Comparison of ENCODE assay signal across 13 cellular contexts in the genomic region with DNA sequence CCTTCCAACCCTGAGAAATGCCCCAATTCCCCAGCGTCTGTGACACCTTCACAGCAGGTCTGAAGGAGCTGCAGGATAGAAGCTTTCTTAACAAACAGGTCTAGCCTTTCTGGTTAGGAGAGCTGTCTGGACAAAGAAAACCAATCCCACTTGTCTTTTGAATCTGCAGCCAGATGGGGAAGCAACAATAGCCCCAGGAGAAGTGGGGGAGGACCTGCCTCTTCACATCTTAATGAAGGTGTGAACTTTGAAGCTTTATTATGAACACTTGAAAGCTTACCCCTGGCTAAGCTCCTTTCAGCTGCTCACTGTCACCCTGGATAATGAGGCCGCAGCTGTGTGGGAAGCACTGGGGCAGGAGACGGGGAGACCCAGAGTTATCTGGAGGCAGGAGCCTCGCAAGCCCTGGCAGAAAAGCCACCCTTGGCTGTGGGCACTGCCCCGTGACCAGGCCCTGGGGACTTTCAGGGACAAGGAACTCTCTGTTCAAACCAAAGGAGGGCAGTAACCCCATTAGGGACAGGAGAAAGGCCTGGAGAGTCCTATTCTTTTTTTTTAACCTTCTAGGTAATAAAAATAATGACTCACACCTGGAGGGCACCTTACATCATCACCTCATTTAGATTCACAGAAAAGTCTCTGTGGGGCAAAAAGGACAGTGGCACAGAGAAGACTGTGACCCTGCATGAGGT.
DNase-seq lines count a peak whose midpoint lies in the region; ATAC-seq and TF ChIP-seq lines count a peak whose summit lies in the region.
"Had no signal": no experiment of that assay in that cellular context is flagged by ENCODE, and none has a peak within 500 bp of the region (broad histone marks: within the 10 kb centered on the region; RNA-seq: fewer than 3 reads in every experiment).

No MANE protein-coding gene starts in this region.

- H3K27me3 ChIP-seq in Peyer's patch = no peaks in the 10 kb centered on the region

- TF ChIP-seq CTCF in Peyer's patch (IDR thresholded peaks at IDR 0.05) (no peak), mucosa of descending colon (IDR thresholded peaks at IDR 0.05) (no peak)

- ATAC-seq in mucosa of descending colon = peak; percentile 47
- ATAC-seq in GM21723 (IDR thresholded peaks at IDR 0.05; ENCODE audit: unreplicated experiment) = no peak
- ATAC-seq in HG03280 (IDR thresholded peaks at IDR 0.05; ENCODE audit: unreplicated experiment) = no peak
- no peak for ATAC-seq in HG03460 (IDR thresholded peaks at IDR 0.05; ENCODE audit: unreplicated experiment)
- ATAC-seq: lower lobe of right lung; stimulated activated memory B cell treated with anti-CD40 and anti-IgM and Interleukin-4, amounts not matched to agents 10 μg/mL and 1 μg/mL and 100 μg/mL, for 72 hours had no signal

- H3K36me3 ChIP-seq in Peyer's patch (no peaks in the 10 kb centered on the region), mucosa of descending colon (ENCODE audit: low read depth) (no peaks in the 10 kb centered on the region)
- H3K36me3 ChIP-seq: lower lobe of right lung had no signal

- TF ChIP-seq POLR2A in Peyer's patch (IDR thresholded peaks at IDR 0.05) = no peak

- peak overlapping the region in 1 of 4 donors; percentile 44 for H3K27ac ChIP-seq in Peyer's patch
- H3K27ac ChIP-seq: lower lobe of right lung had no signal

- H3K4me3 ChIP-seq in Peyer's patch (no peak overlapping the region), mucosa of descending colon (no peak overlapping the region)
- H3K4me3 ChIP-seq: lower lobe of right lung had no signal

- H3K4me1 ChIP-seq in Peyer's patch = no peaks in the 10 kb centered on the region
- no peaks in the 10 kb centered on the region for H3K4me1 ChIP-seq in mucosa of descending colon (ENCODE audit: low read depth)
- H3K4me1 ChIP-seq: lower lobe of right lung had no signal

- H3K9me3 ChIP-seq in Peyer's patch = no peaks in the 10 kb centered on the region
- H3K9me3 ChIP-seq in mucosa of descending colon = no peaks in the 10 kb centered on the region
- H3K9me3 ChIP-seq: lower lobe of right lung had no signal

- DNase-seq in DMS53 (lab: John Stamatoyannopoulos, UW) (peak; percentile 63), NCI-H1105 treated with DMSO at 0.1 percent for 48 hours (lab: John Stamatoyannopoulos, UW) (peak; percentile 75), Peyer's patch (peak in 2 of 3 donors; percentile 49 to 70), mucosa of descending colon (peak in 1 of 3 donors; percentile 42)
- no peak for DNase-seq in activated CD8-positive, alpha-beta memory T cell treated with anti-CD3 and anti-CD28 coated beads, Interleukin-2, amount 50 U/mL, for 4 hours
- DNase-seq: glutamatergic neuron; lower lobe of right lung; RPMI8226; stimulated activated CD4-positive, alpha-beta T cell treated with anti-CD3 and anti-CD28 coated beads, Interleukin-2, amount 100 ng/mL, for 24 hours had no signal

- intact Hi-C loops in mucosa of descending colon (cut with DNase I, micrococcal nuclease) = no loop called here
